Comparison of ENCODE assay signal across 9 cellular contexts in genomic region chr19:13029893-13030292, GRCh38. TPM values are rescaled to one million over a fixed set of nuclear protein-coding genes. Genes with fewer than 3 reads are reported as not detected.
A peak's percentile ranks its signal among the peaks of the same experiment; 100 is the strongest.
DNase-seq lines count a peak whose midpoint lies in the region; ATAC-seq, FAIRE-seq and TF ChIP-seq lines count a peak whose summit lies in the region.
"Had no signal": no experiment of that assay in that cellular context is flagged by ENCODE, and none has a peak within 500 bp of the region (broad histone marks: within the 10 kb centered on the region; RNA-seq: fewer than 3 reads in every experiment).

No MANE protein-coding gene starts in this region.

- H3K4me1 ChIP-seq in GM23248 (ENCODE audit: insufficient read depth) (peaks cover 81% of the 10 kb centered on the region), left lung (peaks cover 59 to 92% of the 10 kb centered on the region in 2 donors)
- no peaks in the 10 kb centered on the region for H3K4me1 ChIP-seq in CD8-positive, alpha-beta memory T cell (ENCODE audit: insufficient read depth, low read length)

- peak overlapping the region; percentile 96 for H3K4me2 ChIP-seq in GM23248 (ENCODE audit: unreplicated experiment)

- no peak overlapping the region for H3K4me3 ChIP-seq in AG04450 (ENCODE audit: low read depth, low read length)
- peak overlapping the region; percentile 85; the same call in 1 of the 2 replicates for H3K4me3 ChIP-seq in GM23248
- H3K4me3 ChIP-seq in left lung: no peak overlapping the region
- no peak overlapping the region for H3K4me3 ChIP-seq in CD8-positive, alpha-beta memory T cell (ENCODE audit: low read length)
- no peak overlapping the region for H3K4me3 ChIP-seq in lower leg skin (ENCODE audit: low read depth, poor library complexity, severe bottlenecking)

- TF ChIP-seq POLR2A in lower leg skin (IDR thresholded peaks at IDR 0.05) (no peak), GM12892 (IDR thresholded peaks at IDR 0.05; ENCODE audit: low read depth, low read length) (no peak)

- TF ChIP-seq CTCF in AG04450 (IDR thresholded peaks at IDR 0.05; ENCODE audit: low read depth, low read length) (peak; percentile 38), left lung (IDR thresholded peaks at IDR 0.05) (peak; percentile 19 to 36), lower leg skin (IDR thresholded peaks at IDR 0.05) (no peak)

- 14 to 16% methylated on average over 10 of the region's 10 CpGs for WGBS in GM23248 (ENCODE audit: low coverage in 1 of 2, low lambda C conversion rate in 2 of 2, missing lambda C conversion rate in 2 of 2), 2 experiments
- WGBS in lower leg skin, 2 donors: 35 to 39% methylated on average over 9 to 10 of the region's 10 CpGs

- H3K27ac ChIP-seq in AG04450 (ENCODE audit: low read depth, low read length) (no peak overlapping the region), GM23248 (peak overlapping the region; percentile 94), left lung (peak overlapping the region; percentile 26 to 43)
- no peak overlapping the region for H3K27ac ChIP-seq in CD8-positive, alpha-beta memory T cell (ENCODE audit: low read depth, low read length)

- peak overlapping the region in 1 of 8 donors; percentile 8 for H3K27ac Mint-ChIP-seq in CD8-positive, alpha-beta memory T cell
- H3K27ac Mint-ChIP-seq: activated naive CD8-positive, alpha-beta T cell had no signal

- peaks cover 0 to 14% (median 5%) of the 10 kb centered on the region in 3 donors for H3K4me1 Mint-ChIP-seq in CD8-positive, alpha-beta memory T cell

- H3K27me3 Mint-ChIP-seq in CD8-positive, alpha-beta memory T cell: peaks cover 21 to 40% of the 10 kb centered on the region in 2 donors

- in situ Hi-C loops in GM23248 (cut with MboI): no loop called here

- no peaks in the 10 kb centered on the region; the same call in 1 of the 2 replicates for H3K9me3 ChIP-seq in AG04450 (ENCODE audit: control insufficient read depth, insufficient read depth, low read length)
- H3K9me3 ChIP-seq in GM23248 (ENCODE audit: low read depth): no peaks in the 10 kb centered on the region
- H3K9me3 ChIP-seq in left lung: no peaks in the 10 kb centered on the region
- H3K9me3 ChIP-seq in CD8-positive, alpha-beta memory T cell (ENCODE audit: low read length): no peaks in the 10 kb centered on the region

- no peak overlapping the region for H2AFZ ChIP-seq in GM23248

- H3K36me3 Mint-ChIP-seq in CD8-positive, alpha-beta memory T cell: no peaks in the 10 kb centered on the region

- H3F3A ChIP-seq in GM23248 (ENCODE audit: insufficient read depth): peaks cover 79% of the 10 kb centered on the region

- no peaks in the 10 kb centered on the region for H3K9me3 Mint-ChIP-seq in CD8-positive, alpha-beta memory T cell

- no peaks in the 10 kb centered on the region for H3K9me2 ChIP-seq in GM23248 (ENCODE audit: insufficient read depth)

- H3K27me3 ChIP-seq in AG04450 (ENCODE audit: control insufficient read depth, insufficient read depth, low read length) (no peaks in the 10 kb centered on the region), GM23248 (replicated peaks; ENCODE audit: insufficient read depth) (no peaks in the 10 kb centered on the region), left lung (peaks cover 0 to 5% of the 10 kb centered on the region in 2 donors)
- H3K27me3 ChIP-seq in CD8-positive, alpha-beta memory T cell (ENCODE audit: insufficient read depth, low read length, poor library complexity, severe bottlenecking): peaks cover 4% of the 10 kb centered on the region

- intact Hi-C loops in left lung (cut with DNase I) (no loop called here), lower leg skin (cut with DNase I; ENCODE audit: low total_unique reads) (no loop called here)

- DNase-seq in AG04450 (ENCODE audit: low read depth, low spot score): no peak
- DNase-seq in GM23248: peak; percentile 84
- DNase-seq in anterior cingulate cortex (lab: John Stamatoyannopoulos, UW): peak in 50 of 58 donors; percentile 22 to 77 (median 62)
- DNase-seq in left lung: peak in 1 of 2 donors; percentile 63
- no peak for DNase-seq in CD8-positive, alpha-beta memory T cell
- no peak for DNase-seq in lower leg skin (ENCODE audit: low spot score in 2 of 2)
- no peak for DNase-seq in GM12892 (ENCODE audit: insufficient read length)

- H4K20me1 ChIP-seq in GM23248 (ENCODE audit: insufficient read depth): no peaks in the 10 kb centered on the region

- POLR2A ChIA-PET in AG04450 (lab: Yijun Ruan, JAX): no interaction called here
- POLR2A ChIA-PET in CD8-positive, alpha-beta memory T cell (lab: Charles Lee): no interaction called here

- no peak for FAIRE-seq in GM12892 (lab: Jason Lieb, UNC)

- CTCF ChIA-PET in AG04450 (lab: Charles Lee): interaction anchor here (1.9 to 6.8 kb wide), 4 partner anchors 26 to 65 kb away, joined by 7 to 66 read pairs (median 28); no protein-coding TSS in a partner anchor
- CTCF ChIA-PET in CD8-positive, alpha-beta memory T cell (lab: Charles Lee): interaction anchor here (1.1 to 7.5 kb wide), 3 partner anchors 31 to 63 kb away, joined by 4 to 58 read pairs (median 5); no protein-coding TSS in a partner anchor

- H3K36me3 ChIP-seq in GM23248 (ENCODE audit: low read depth) (0 out of 2 replicates have a peak, but pooled peaks cover 3% of the 10 kb centered on the region), left lung (no peaks in the 10 kb centered on the region)
- no peaks in the 10 kb centered on the region for H3K36me3 ChIP-seq in CD8-positive, alpha-beta memory T cell (ENCODE audit: insufficient read depth, low read length)

- H3K9ac ChIP-seq in GM23248: peak overlapping the region; percentile 98

- H3K4me3 Mint-ChIP-seq in CD8-positive, alpha-beta memory T cell: no peak overlapping the region
- H3K4me3 Mint-ChIP-seq: activated naive CD8-positive, alpha-beta T cell had no signal

- peaks cover 100% of the 10 kb centered on the region for H3K79me2 ChIP-seq in GM23248 (ENCODE audit: insufficient read depth)

- ATAC-seq in left lung: peak; percentile 12
- no peak for ATAC-seq in HG03520 (IDR thresholded peaks at IDR 0.05; ENCODE audit: unreplicated experiment)

RNA-seq across cellular contexts. Expression of gene NFIX, which starts 34.6 kb away (rescaled TPM):
- polyA plus RNA-seq in AG04450 (2011; rRNA removed) (15.1 and 22.3 TPM in 2 replicates), GM23248 (2016; fragmentation: Nextera tagmentation; extraction: Ambion mirVana) (59.2 and 60.8 TPM in 2 replicates)
- 32.8 and 33.9 TPM in 2 replicates for polyA minus RNA-seq in AG04450 (2011; rRNA and poly(A)+ RNA removed)
- 71.0 and 81.4 TPM in 2 replicates for total RNA-seq in GM23248 (2014; rRNA removed; shearing (Covaris generic))
- total RNA-seq in left lung (100 to 1,000 TPM; 166 to 237 TPM), lower leg skin (100 to 1,000 TPM; 119 to 177 (median 136) TPM)
- 1 to 10 TPM; 2.3 to 2.8 TPM for total RNA-seq in CD8-positive, alpha-beta memory T cell
- polyA plus RNA-seq in CD8-positive, alpha-beta memory T cell: 0.94 TPM
- 0.55 TPM for polyA plus RNA-seq in GM12892 (2012; ENCODE audit: missing spikeins)

Comparison
In these comparisons a context has a peak if more than half of its experiments do, and no peak if none do; other contexts are left out.
1. DNase-seq: peak in GM23248 (single experiment) and anterior cingulate cortex (50 of 58); none in AG04450 (single experiment), CD8-positive, alpha-beta memory T cell (0 of 5), lower leg skin (0 of 2) and GM12892 (single experiment).
2. H3K27ac ChIP-seq: peak in GM23248 (single experiment) and left lung (2 of 2); none in AG04450 (single experiment) and CD8-positive, alpha-beta memory T cell (single experiment).
3. CTCF ChIP-seq: peak in AG04450 (single experiment) and left lung (2 of 2); none in lower leg skin (0 of 3).
4. RNA of gene NFIX, which starts 34.6 kb away (total RNA-seq): 166 to 237 TPM in left lung, 119 to 177 TPM in lower leg skin and 71.0 to 81.4 TPM in GM23248; 2.3 to 2.8 TPM in CD8-positive, alpha-beta memory T cell; every median in the first group is over 10 times any median in the second.